ENCODE assay signal across 2 cellular contexts in genomic region chr14:65422093-65422834, GRCh38.
TF ChIP-seq lines count a peak whose summit lies in the region.

No MANE protein-coding gene starts in this region.

TF ChIP-seq in K562, 482 proteins besides CTCF, POLR2A, EP300 and RAD21:
- TF ChIP-seq DPF2 (IDR thresholded peaks at IDR 0.05) (peak; percentile 58; the same call in 1 of the 2 replicates), FOXK2 (conservative IDR thresholded peaks at IDR 0.05 in 1 of 2, IDR thresholded peaks at IDR 0.05 in 1 of 2; ENCODE audit: low read depth in 2 of 2) (0 out of 4 replicates have a peak, but pooled peaks of 1 of the 2 experiments have one; percentile 38), TCF3 (CRISPR knock-in tag; IDR thresholded peaks at IDR 0.05) (peak; percentile 31; the same call in 1 of the 2 replicates), NR0B1 (IDR thresholded peaks at IDR 0.05; ENCODE audit: partially characterized antibody) (no peak), TAL1 (IDR thresholded peaks at IDR 0.05) (peak; percentile 31; the same call in 1 of the 2 replicates), SOX6 (IDR thresholded peaks at IDR 0.05) (0 out of 2 replicates have a peak, but pooled peaks have one; percentile 21), RBFOX2 (IDR thresholded peaks at IDR 0.05; ENCODE audit: low read depth, low read length) (no peak), SMARCA4 (IDR thresholded peaks at IDR 0.05) (peak; percentile 49; the same call in 1 of the 2 replicates), FOXA3 (CRISPR knock-in tag; conservative IDR thresholded peaks at IDR 0.05 in 1 of 2, IDR thresholded peaks at IDR 0.05 in 1 of 2) (0 out of 4 replicates have a peak, but pooled peaks of 1 of the 2 experiments have one; percentile 9), ARID1B (IDR thresholded peaks at IDR 0.05) (peak; percentile 64), CBFA2T3 (IDR thresholded peaks at IDR 0.05) (peak; percentile 69), ZNF121 (CRISPR knock-in tag; conservative IDR thresholded peaks at IDR 0.05) (peak; percentile 96), CBFA2T2 (conservative IDR thresholded peaks at IDR 0.05) (0 out of 2 replicates have a peak, but pooled peaks have one; percentile 5), RFX1 (IDR thresholded peaks at IDR 0.05) (no peak), HSF4 (CRISPR knock-in tag; IDR thresholded peaks at IDR 0.05; ENCODE audit: borderline replicate concordance) (no peak), RBM25 (IDR thresholded peaks at IDR 0.05; ENCODE audit: low read depth, low read length, severe bottlenecking) (peak; percentile 62)

TF ChIP-seq in GM12891, 5 proteins besides CTCF, POLR2A, EP300 and RAD21:
- TF ChIP-seq POLR2AphosphoS5 (IDR thresholded peaks at IDR 0.05; ENCODE audit: low read depth, low read length) (no peak), SPI1 (IDR thresholded peaks at IDR 0.05; ENCODE audit: low read depth, low read length) (no peak), TAF1 (IDR thresholded peaks at IDR 0.05; ENCODE audit: low read depth, low read length) (no peak), POU2F2 (IDR thresholded peaks at IDR 0.05; ENCODE audit: low read depth, low read length) (no peak), PAX5 (IDR thresholded peaks at IDR 0.05; ENCODE audit: insufficient read depth, low read length, severe bottlenecking) (no peak)
